3 cellular contexts compared by ENCODE assay signal in the genomic region with DNA sequence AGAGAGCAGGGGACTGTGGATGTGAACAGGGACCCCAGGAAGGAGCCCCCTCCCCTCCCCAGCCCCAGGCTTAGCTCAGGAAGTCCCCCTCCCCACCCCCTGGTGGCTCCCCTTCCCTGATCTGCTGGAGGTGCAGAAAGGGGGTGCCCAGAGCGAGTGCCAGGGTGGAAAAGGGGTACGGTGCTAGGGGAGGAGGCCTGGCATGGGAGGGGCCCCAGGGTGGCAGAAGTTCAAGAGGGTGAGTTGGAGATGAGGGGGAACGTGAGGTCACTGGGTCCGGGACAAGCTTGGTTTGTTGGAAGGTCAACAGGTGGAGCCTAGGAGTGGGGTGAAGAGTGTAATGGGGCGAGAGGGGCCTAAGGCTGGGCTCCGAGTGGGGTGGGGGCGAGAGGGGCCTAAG.
TF ChIP-seq lines count a peak whose summit lies in the region.

No MANE protein-coding gene starts in this region.

TF ChIP-seq in HEK293, 187 proteins besides CTCF, POLR2A, EP300 and RAD21:
- TF ChIP-seq SCRT2 (tag by site-specific recombination; IDR thresholded peaks at IDR 0.05) = peak; percentile 32; the same call in 1 of the 2 replicates
- no peak for TF ChIP-seq ZNF184 (tag by site-specific recombination; IDR thresholded peaks at IDR 0.05)
TF ChIP-seq in HEK293: peak in this region for 1.

TF ChIP-seq in K562, 482 proteins besides CTCF, POLR2A, EP300 and RAD21:
- peak; percentile 63 for TF ChIP-seq POLR2G (IDR thresholded peaks at IDR 0.05; ENCODE audit: low read depth, low read length)
- no peak for TF ChIP-seq ZBTB1 (CRISPR knock-in tag; IDR thresholded peaks at IDR 0.05; ENCODE audit: borderline replicate concordance, low read depth)
TF ChIP-seq in K562: peak in this region for 1.

TF ChIP-seq in HepG2, 621 proteins besides CTCF, POLR2A, EP300 and RAD21:
- TF ChIP-seq U2AF1 (optimal IDR thresholded peaks at IDR 0.05; ENCODE audit: low read depth, low read length) (peak; percentile 5), ZSCAN31 (CRISPR knock-in tag; IDR thresholded peaks at IDR 0.05; ENCODE audit: low read depth) (0 out of 2 replicates have a peak, but pooled peaks have one; percentile 27), AGO1 (IDR thresholded peaks at IDR 0.05; ENCODE audit: low read depth, low read length, poor library complexity, severe bottlenecking) (peak; percentile 99), HNRNPLL (IDR thresholded peaks at IDR 0.05; ENCODE audit: low read depth, low read length, poor library complexity, severe bottlenecking) (peak; percentile 9), REXO4 (CRISPR knock-in tag; IDR thresholded peaks at IDR 0.05; ENCODE audit: borderline replicate concordance) (no peak), ZNF660 (CRISPR knock-in tag; IDR thresholded peaks at IDR 0.05; ENCODE audit: borderline replicate concordance, low read depth) (no peak), SSRP1 (CRISPR knock-in tag; IDR thresholded peaks at IDR 0.05) (no peak), CCAR2 (optimal IDR thresholded peaks at IDR 0.05; ENCODE audit: low read depth, low read length) (peak; percentile 98), AGO2 (optimal IDR thresholded peaks at IDR 0.05; ENCODE audit: low read depth, low read length) (peak; percentile 81), RORA (CRISPR knock-in tag; IDR thresholded peaks at IDR 0.05) (no peak), NPAS2 (CRISPR knock-in tag; IDR thresholded peaks at IDR 0.05; ENCODE audit: borderline replicate concordance) (no peak), POLR2G (IDR thresholded peaks at IDR 0.05; ENCODE audit: low read depth, low read length) (peak; percentile 7; the same call in 1 of the 2 replicates), RELA (CRISPR knock-in tag; IDR thresholded peaks at IDR 0.05) (no peak), RBM22 (optimal IDR thresholded peaks at IDR 0.05; ENCODE audit: low read length) (peak; percentile 63), POLR2AphosphoS5 (IDR thresholded peaks at IDR 0.05; ENCODE audit: low read depth, low read length) (peak; percentile 66), AKAP8 (CRISPR knock-in tag; IDR thresholded peaks at IDR 0.05) (0 out of 2 replicates have a peak, but pooled peaks have one; percentile 8), ONECUT2 (CRISPR knock-in tag; IDR thresholded peaks at IDR 0.05) (no peak), NONO (IDR thresholded peaks at IDR 0.05) (no peak), NONO (CRISPR knock-in tag; conservative IDR thresholded peaks at IDR 0.05) (0 out of 2 replicates have a peak, but pooled peaks have one; percentile 11), MAF1 (CRISPR knock-in tag; IDR thresholded peaks at IDR 0.05; ENCODE audit: borderline replicate concordance) (no peak), ZFY (CRISPR knock-in tag; IDR thresholded peaks at IDR 0.05) (no peak), SOX13 (IDR thresholded peaks at IDR 0.05) (peak; percentile 6; the same call in 1 of the 2 replicates), SOX13 (CRISPR knock-in tag; conservative IDR thresholded peaks at IDR 0.05 in 1 of 2, IDR thresholded peaks at IDR 0.05 in 1 of 2) (no peak), PAF1 (CRISPR knock-in tag; IDR thresholded peaks at IDR 0.05) (0 out of 2 replicates have a peak, but pooled peaks have one; percentile 31), ZMYM2 (CRISPR knock-in tag; IDR thresholded peaks at IDR 0.05) (no peak), CHD2 (IDR thresholded peaks at IDR 0.05; ENCODE audit: low read depth, low read length) (0 out of 2 replicates have a peak, but pooled peaks have one; percentile 26), POLR2AphosphoS2 (IDR thresholded peaks at IDR 0.05; ENCODE audit: low read depth, low read length) (peak; percentile 48; the same call in 1 of the 2 replicates)
- TF ChIP-seq, protein P1, sequence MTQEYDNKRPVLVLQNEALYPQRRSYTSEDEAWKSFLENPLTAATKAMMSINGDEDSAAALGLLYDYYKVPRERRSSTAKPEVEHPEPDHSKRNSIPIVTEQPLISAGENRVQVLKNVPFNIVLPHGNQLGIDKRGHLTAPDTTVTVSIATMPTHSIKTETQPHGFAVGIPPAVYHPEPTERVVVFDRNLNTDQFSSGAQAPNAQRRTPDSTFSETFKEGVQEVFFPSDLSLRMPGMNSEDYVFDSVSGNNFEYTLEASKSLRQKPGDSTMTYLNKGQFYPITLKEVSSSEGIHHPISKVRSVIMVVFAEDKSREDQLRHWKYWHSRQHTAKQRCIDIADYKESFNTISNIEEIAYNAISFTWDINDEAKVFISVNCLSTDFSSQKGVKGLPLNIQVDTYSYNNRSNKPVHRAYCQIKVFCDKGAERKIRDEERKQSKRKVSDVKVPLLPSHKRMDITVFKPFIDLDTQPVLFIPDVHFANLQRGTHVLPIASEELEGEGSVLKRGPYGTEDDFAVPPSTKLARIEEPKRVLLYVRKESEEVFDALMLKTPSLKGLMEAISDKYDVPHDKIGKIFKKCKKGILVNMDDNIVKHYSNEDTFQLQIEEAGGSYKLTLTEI (CRISPR knock-in tag; conservative IDR thresholded peaks at IDR 0.05) = no peak
